In genomic region chr9:69136781-69137180, GRCh38 we compare ENCODE assay signal across 1 cellular context.
TF ChIP-seq lines count a peak whose summit lies in the region.

No MANE protein-coding gene starts in this region.

TF ChIP-seq in IMR-90, 13 proteins besides CTCF, POLR2A, EP300 and RAD21 (continued from another document):
- TF ChIP-seq USF2 (IDR thresholded peaks at IDR 0.05; ENCODE audit: low read depth, low read length) (no peak), ELK1 (IDR thresholded peaks at IDR 0.05; ENCODE audit: borderline replicate concordance, low read depth, low read length) (no peak), MAFK (IDR thresholded peaks at IDR 0.05; ENCODE audit: low read depth, low read length) (no peak)
